ENCODE assay signal across 16 cellular contexts in genomic region chr4:41751325-41752061, GRCh38. TPM values are rescaled to one million over a fixed set of nuclear protein-coding genes. Genes with fewer than 3 reads are reported as not detected.
DNase-seq lines count a peak whose midpoint lies in the region; FAIRE-seq and TF ChIP-seq lines count a peak whose summit lies in the region.
"Had no signal": no experiment of that assay in that cellular context is flagged by ENCODE, and none has a peak within 500 bp of the region (broad histone marks: within the 10 kb centered on the region; RNA-seq: fewer than 3 reads in every experiment).

No MANE protein-coding gene starts in this region.

- H3K27me3 ChIP-seq in SJCRH30, result 0 out of 2 replicates have a peak, but pooled peaks cover 4% of the 10 kb centered on the region

- peak overlapping the region; percentile 44 for H3K4me3 ChIP-seq in iPS-18c (ENCODE audit: insufficient read depth, low read depth, low read length)
- H3K4me3 ChIP-seq in SJCRH30, result no peak overlapping the region
- H3K4me3 ChIP-seq: colonic mucosa had no signal

- peak; percentile 30 for DNase-seq in stimulated activated CD4-positive, alpha-beta T cell treated with anti-CD3 and anti-CD28 coated beads, Interleukin-15, amount 100 ng/mL, for 24 hours
- DNase-seq in stimulated activated CD4-positive, alpha-beta T cell treated with anti-CD3 and anti-CD28 coated beads, Interleukin-4, amount 100 ng/mL, for 1 hour, result no peak
- DNase-seq in D721Med (ENCODE audit: insufficient read length, low spot score) (no peak), SJCRH30 (no peak), head of caudate nucleus (no peak), NCI-H1105 (lab: John Stamatoyannopoulos, UW) (no peak)
- DNase-seq: activated naive CD4-positive, alpha-beta T cell; colonic mucosa; mesenchymal stem cell; NCI-H510A treated with DMSO at 0.1 percent for 48 hours had no signal

- no peak for FAIRE-seq in D721Med (lab: Jason Lieb, UNC)

- no peak for TF ChIP-seq CTCF in D721Med (IDR thresholded peaks at IDR 0.05; ENCODE audit: insufficient read depth, missing control alignments)

- intact Hi-C loops in head of caudate nucleus (cut with DNase I), result no loop called here

- H3K4me1 Mint-ChIP-seq in T-helper 1 cell treated with Interleukin-12 subunit alpha and Interleukin-12 subunit beta and Interleukin-4 antibody, amounts not matched to agents 30 μg/mL and 1 μg/mL, for 36 hours (ENCODE audit: low read depth), result no peaks in the 10 kb centered on the region

- H3K9me3 ChIP-seq in iPS-18c (ENCODE audit: control insufficient read depth, insufficient read depth, low read length), result peaks cover 5% of the 10 kb centered on the region
- no peaks in the 10 kb centered on the region for H3K9me3 ChIP-seq in SJCRH30 (replicated peaks)
- H3K9me3 ChIP-seq: colonic mucosa had no signal

- peaks cover 86% of the 10 kb centered on the region for H3K27me3 Mint-ChIP-seq in T-helper 1 cell treated with Interleukin-12 subunit alpha and Interleukin-12 subunit beta and Interleukin-4 antibody, amounts not matched to agents 30 μg/mL and 1 μg/mL, for 36 hours (ENCODE audit: low read depth)

- H3K9me3 Mint-ChIP-seq in T-helper 1 cell treated with Interleukin-12 subunit alpha and Interleukin-12 subunit beta and Interleukin-4 antibody, amounts not matched to agents 30 μg/mL and 1 μg/mL, for 36 hours, result peaks cover 5% of the 10 kb centered on the region

- no peak overlapping the region for H3K27ac ChIP-seq in SJCRH30
- H3K27ac ChIP-seq: colonic mucosa had no signal

- no peaks in the 10 kb centered on the region for H3K4me1 ChIP-seq in SJCRH30
- H3K4me1 ChIP-seq: colonic mucosa had no signal

- H3K36me3 ChIP-seq in SJCRH30, result no peaks in the 10 kb centered on the region
- H3K36me3 ChIP-seq: colonic mucosa had no signal

- H3K36me3 Mint-ChIP-seq in T-helper 1 cell treated with Interleukin-12 subunit alpha and Interleukin-12 subunit beta and Interleukin-4 antibody, amounts not matched to agents 30 μg/mL and 1 μg/mL, for 36 hours (ENCODE audit: low read depth), result no peaks in the 10 kb centered on the region

- peak overlapping the region; percentile 26 for H3K27ac Mint-ChIP-seq in T-helper 1 cell treated with Interleukin-12 subunit alpha and Interleukin-12 subunit beta and Interleukin-4 antibody, amounts not matched to agents 30 μg/mL and 1 μg/mL, for 36 hours

- no peak overlapping the region for H3K4me3 Mint-ChIP-seq in T-helper 1 cell treated with Interleukin-12 subunit alpha and Interleukin-12 subunit beta and Interleukin-4 antibody, amounts not matched to agents 30 μg/mL and 1 μg/mL, for 36 hours

RNA-seq across cellular contexts. Expression of gene PHOX2B, which starts 3.0 kb away (rescaled TPM):
- not detected in 2 replicates for total RNA-seq in SJCRH30 (2014; rRNA removed; shearing (Covaris generic))
- total RNA-seq: fibroblast of villous mesenchyme, MCF 10A, SK-MEL-5, temporal lobe had no signal
